In the genomic region with DNA sequence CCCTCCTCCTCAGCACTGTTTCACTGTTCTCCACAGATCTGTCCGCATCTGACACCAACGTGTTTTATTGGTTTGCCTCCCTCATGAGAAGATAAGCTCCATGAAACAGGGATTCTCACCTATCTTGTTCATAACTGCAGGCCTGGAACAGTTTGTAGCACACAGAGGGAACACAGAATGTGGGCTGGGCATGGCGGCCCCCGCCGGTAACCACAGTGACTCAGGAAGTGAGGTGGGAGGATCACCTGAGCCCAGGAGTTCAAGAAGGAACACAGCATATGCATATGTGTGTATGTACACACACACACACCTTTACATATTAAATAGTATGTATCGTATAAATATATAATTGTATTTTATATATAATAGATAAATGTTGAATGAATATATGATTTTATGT, we compare ENCODE assay signal across 13 cellular contexts.
A peak's percentile ranks its signal among the peaks of the same experiment; 100 is the strongest.
DNase-seq lines count a peak whose midpoint lies in the region; ATAC-seq, FAIRE-seq and TF ChIP-seq lines count a peak whose summit lies in the region.
"Had no signal": no experiment of that assay in that cellular context is flagged by ENCODE, and none has a peak within 500 bp of the region (broad histone marks: within the 10 kb centered on the region; RNA-seq: fewer than 3 reads in every experiment).

No MANE protein-coding gene starts in this region.

- peak overlapping the region; percentile 81 for H3K27ac Mint-ChIP-seq in activated CD4-positive, alpha-beta T cell treated with anti-CD3 and anti-CD28 coated beads, Interleukin-2, amount 10 ng/mL, durations not matched to agents 7 days and 5 days
- peak overlapping the region; percentile 35 for H3K27ac Mint-ChIP-seq in activated naive CD8-positive, alpha-beta T cell
- H3K27ac Mint-ChIP-seq: dendritic cell treated with granulocyte-macrophage colony-stimulating factor and Interleukin-4, amounts not matched to agents 40 ng/mL and 50 ng/mL, for 4 days had no signal

- CTCF ChIA-PET in activated CD4-positive, alpha-beta T cell treated with anti-CD3 and anti-CD28 coated beads, Interleukin-2, amount 10 ng/mL, durations not matched to agents 7 days and 5 days (lab: Charles Lee), result interaction anchor here (0.6 to 1.5 kb wide), 5 partner anchors 8 to 1440 kb away, joined by 3 to 8 read pairs (median 3); no protein-coding TSS in a partner anchor

- no peaks in the 10 kb centered on the region for H3K27me3 Mint-ChIP-seq in activated CD4-positive, alpha-beta T cell treated with anti-CD3 and anti-CD28 coated beads, Interleukin-2, amount 10 ng/mL, durations not matched to agents 7 days and 5 days
- H3K27me3 Mint-ChIP-seq in activated naive CD8-positive, alpha-beta T cell, result no peaks in the 10 kb centered on the region

- peak; percentile 29 for FAIRE-seq in GM18507 (lab: Jason Lieb, UNC)
- FAIRE-seq: H54 had no signal

- no peaks in the 10 kb centered on the region for H3K9me3 Mint-ChIP-seq in activated CD4-positive, alpha-beta T cell treated with anti-CD3 and anti-CD28 coated beads, Interleukin-2, amount 10 ng/mL, durations not matched to agents 7 days and 5 days
- H3K9me3 Mint-ChIP-seq in activated naive CD8-positive, alpha-beta T cell (ENCODE audit: low read depth), result no peaks in the 10 kb centered on the region
- H3K9me3 Mint-ChIP-seq: dendritic cell treated with granulocyte-macrophage colony-stimulating factor and Interleukin-4, amounts not matched to agents 40 ng/mL and 50 ng/mL, for 4 days had no signal

- peaks cover 20% of the 10 kb centered on the region for H3K4me1 Mint-ChIP-seq in activated CD4-positive, alpha-beta T cell treated with anti-CD3 and anti-CD28 coated beads, Interleukin-2, amount 10 ng/mL, durations not matched to agents 7 days and 5 days
- peaks cover 24% of the 10 kb centered on the region for H3K4me1 Mint-ChIP-seq in activated naive CD8-positive, alpha-beta T cell (ENCODE audit: low read depth)

- POLR2A ChIA-PET in activated CD4-positive, alpha-beta T cell treated with anti-CD3 and anti-CD28 coated beads, Interleukin-2, amount 10 ng/mL, durations not matched to agents 7 days and 5 days (lab: Charles Lee), result no interaction called here

- no peak for ATAC-seq in SK-N-SH treated with all-trans-retinoic acid at 6 μM for 48 hours
- no peak for ATAC-seq in HG02571 (IDR thresholded peaks at IDR 0.05; ENCODE audit: unreplicated experiment)

- peaks cover 2% of the 10 kb centered on the region for H3K36me3 Mint-ChIP-seq in activated CD4-positive, alpha-beta T cell treated with anti-CD3 and anti-CD28 coated beads, Interleukin-2, amount 10 ng/mL, durations not matched to agents 7 days and 5 days (ENCODE audit: low read depth)
- peaks cover 10% of the 10 kb centered on the region for H3K36me3 Mint-ChIP-seq in activated naive CD8-positive, alpha-beta T cell

- no peak for DNase-seq in GM18507 (ENCODE audit: extremely low spot score, insufficient read length, low read depth)
- DNase-seq in activated CD4-positive, alpha-beta T cell treated with anti-CD3 and anti-CD28 coated beads, Interleukin-2, amount 10 ng/mL, durations not matched to agents 7 days and 5 days, result peak; percentile 34
- peak; percentile 31 to 38 for DNase-seq in stimulated activated CD4-positive, alpha-beta T cell treated with anti-CD3 and anti-CD28 coated beads, Interleukin-1b, Interleukin-23, amount 100 ng/mL, for 4 hours (ENCODE audit: low read depth in 2 of 2)
- no peak for DNase-seq in HUDEP-2 (lab: John Stamatoyannopoulos, UW; ENCODE audit: unreplicated experiment in 76 of 76)
- DNase-seq in SIG-M5 treated with dmso at 0.1 percent for 504 hours (lab: John Stamatoyannopoulos, UW; ENCODE audit: unreplicated experiment), result no peak
- DNase-seq: mesenchymal stem cell, NCI-H1048, NCI-H510A treated with DMSO at 0.1 percent for 48 hours had no signal

- H3K4me3 Mint-ChIP-seq in activated CD4-positive, alpha-beta T cell treated with anti-CD3 and anti-CD28 coated beads, Interleukin-2, amount 10 ng/mL, durations not matched to agents 7 days and 5 days, result peak overlapping the region; percentile 15
- peak overlapping the region; percentile 17 for H3K4me3 Mint-ChIP-seq in activated naive CD8-positive, alpha-beta T cell
- H3K4me3 Mint-ChIP-seq: dendritic cell treated with granulocyte-macrophage colony-stimulating factor and Interleukin-4, amounts not matched to agents 40 ng/mL and 50 ng/mL, for 4 days had no signal

TF ChIP-seq in SK-N-SH treated with all-trans-retinoic acid at 6 μM for 48 hours, 23 proteins besides CTCF, POLR2A, EP300 and RAD21:
- TF ChIP-seq ZFP30 (CRISPR knock-in tag; IDR thresholded peaks at IDR 0.05) (no peak), PPARA (CRISPR knock-in tag; IDR thresholded peaks at IDR 0.05; ENCODE audit: borderline replicate concordance) (no peak), ZC3H10 (CRISPR knock-in tag; IDR thresholded peaks at IDR 0.05) (no peak), TCF4 (CRISPR knock-in tag; IDR thresholded peaks at IDR 0.05; ENCODE audit: borderline replicate concordance) (no peak), CSDC2 (CRISPR knock-in tag; IDR thresholded peaks at IDR 0.05) (no peak), ISL1 (CRISPR knock-in tag; IDR thresholded peaks at IDR 0.05) (no peak), ESRRG (CRISPR knock-in tag; IDR thresholded peaks at IDR 0.05) (no peak), BACH2 (CRISPR knock-in tag; IDR thresholded peaks at IDR 0.05; ENCODE audit: borderline replicate concordance) (no peak), ZFP3 (CRISPR knock-in tag; IDR thresholded peaks at IDR 0.05) (no peak), ZNF70 (CRISPR knock-in tag; IDR thresholded peaks at IDR 0.05) (no peak), GLIS3 (CRISPR knock-in tag; IDR thresholded peaks at IDR 0.05) (no peak)
- TF ChIP-seq, protein P1, sequence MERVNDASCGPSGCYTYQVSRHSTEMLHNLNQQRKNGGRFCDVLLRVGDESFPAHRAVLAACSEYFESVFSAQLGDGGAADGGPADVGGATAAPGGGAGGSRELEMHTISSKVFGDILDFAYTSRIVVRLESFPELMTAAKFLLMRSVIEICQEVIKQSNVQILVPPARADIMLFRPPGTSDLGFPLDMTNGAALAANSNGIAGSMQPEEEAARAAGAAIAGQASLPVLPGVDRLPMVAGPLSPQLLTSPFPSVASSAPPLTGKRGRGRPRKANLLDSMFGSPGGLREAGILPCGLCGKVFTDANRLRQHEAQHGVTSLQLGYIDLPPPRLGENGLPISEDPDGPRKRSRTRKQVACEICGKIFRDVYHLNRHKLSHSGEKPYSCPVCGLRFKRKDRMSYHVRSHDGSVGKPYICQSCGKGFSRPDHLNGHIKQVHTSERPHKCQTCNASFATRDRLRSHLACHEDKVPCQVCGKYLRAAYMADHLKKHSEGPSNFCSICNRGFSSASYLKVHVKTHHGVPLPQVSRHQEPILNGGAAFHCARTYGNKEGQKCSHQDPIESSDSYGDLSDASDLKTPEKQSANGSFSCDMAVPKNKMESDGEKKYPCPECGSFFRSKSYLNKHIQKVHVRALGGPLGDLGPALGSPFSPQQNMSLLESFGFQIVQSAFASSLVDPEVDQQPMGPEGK (CRISPR knock-in tag; IDR thresholded peaks at IDR 0.05; ENCODE audit: borderline replicate concordance), result no peak
- TF ChIP-seq, protein P2, sequence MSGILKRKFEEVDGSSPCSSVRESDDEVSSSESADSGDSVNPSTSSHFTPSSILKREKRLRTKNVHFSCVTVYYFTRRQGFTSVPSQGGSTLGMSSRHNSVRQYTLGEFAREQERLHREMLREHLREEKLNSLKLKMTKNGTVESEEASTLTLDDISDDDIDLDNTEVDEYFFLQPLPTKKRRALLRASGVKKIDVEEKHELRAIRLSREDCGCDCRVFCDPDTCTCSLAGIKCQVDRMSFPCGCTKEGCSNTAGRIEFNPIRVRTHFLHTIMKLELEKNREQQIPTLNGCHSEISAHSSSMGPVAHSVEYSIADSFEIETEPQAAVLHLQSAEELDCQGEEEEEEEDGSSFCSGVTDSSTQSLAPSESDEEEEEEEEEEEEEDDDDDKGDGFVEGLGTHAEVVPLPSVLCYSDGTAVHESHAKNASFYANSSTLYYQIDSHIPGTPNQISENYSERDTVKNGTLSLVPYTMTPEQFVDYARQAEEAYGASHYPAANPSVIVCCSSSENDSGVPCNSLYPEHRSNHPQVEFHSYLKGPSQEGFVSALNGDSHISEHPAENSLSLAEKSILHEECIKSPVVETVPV (CRISPR knock-in tag; IDR thresholded peaks at IDR 0.05), result no peak
- TF ChIP-seq, protein P3, sequence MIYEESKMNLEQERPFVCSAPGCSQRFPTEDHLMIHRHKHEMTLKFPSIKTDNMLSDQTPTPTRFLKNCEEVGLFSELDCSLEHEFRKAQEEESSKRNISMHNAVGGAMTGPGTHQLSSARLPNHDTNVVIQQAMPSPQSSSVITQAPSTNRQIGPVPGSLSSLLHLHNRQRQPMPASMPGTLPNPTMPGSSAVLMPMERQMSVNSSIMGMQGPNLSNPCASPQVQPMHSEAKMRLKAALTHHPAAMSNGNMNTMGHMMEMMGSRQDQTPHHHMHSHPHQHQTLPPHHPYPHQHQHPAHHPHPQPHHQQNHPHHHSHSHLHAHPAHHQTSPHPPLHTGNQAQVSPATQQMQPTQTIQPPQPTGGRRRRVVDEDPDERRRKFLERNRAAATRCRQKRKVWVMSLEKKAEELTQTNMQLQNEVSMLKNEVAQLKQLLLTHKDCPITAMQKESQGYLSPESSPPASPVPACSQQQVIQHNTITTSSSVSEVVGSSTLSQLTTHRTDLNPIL (CRISPR knock-in tag; IDR thresholded peaks at IDR 0.05; ENCODE audit: low read depth), result no peak

Comparison
In these comparisons a context has a peak if more than half of its experiments do, and no peak if none do; other contexts are left out.
1. DNase-seq: peak in activated CD4-positive, alpha-beta T cell treated with anti-CD3 and anti-CD28 coated beads, Interleukin-2, amount 10 ng/mL, durations not matched to agents 7 days and 5 days (single experiment) and stimulated activated CD4-positive, alpha-beta T cell treated with anti-CD3 and anti-CD28 coated beads, Interleukin-1b, Interleukin-23, amount 100 ng/mL, for 4 hours (2 of 2); none in GM18507 (single experiment), HUDEP-2 (0 of 76) and SIG-M5 treated with dmso at 0.1 percent for 504 hours (single experiment).